11 cellular contexts compared by ENCODE assay signal in genomic region chr22:32661296-32661695, GRCh38.
A peak's percentile ranks its signal among the peaks of the same experiment; 100 is the strongest.
DNase-seq lines count a peak whose midpoint lies in the region; ATAC-seq and TF ChIP-seq lines count a peak whose summit lies in the region.
"Had no signal": no experiment of that assay in that cellular context is flagged by ENCODE, and none has a peak within 500 bp of the region (broad histone marks: within the 10 kb centered on the region; RNA-seq: fewer than 3 reads in every experiment).

No MANE protein-coding gene starts in this region.

- peak overlapping the region; percentile 94 for H2BK5ac ChIP-seq in IMR-90 (ENCODE audit: low read depth, low read length, poor library complexity, severe bottlenecking)

- H3K4ac ChIP-seq in IMR-90 (ENCODE audit: low read depth, low read length): peak overlapping the region; percentile 97

- intact Hi-C loops in IMR-90 (cut with micrococcal nuclease): loop anchor here (2.0 kb wide), 2 partner anchors 32 to 128 kb away; no protein-coding TSS in a partner anchor
- intact Hi-C loops in upper lobe of right lung (cut with DNase I): loop anchor here (10.0 kb wide), 1 partner anchor 134 kb away; no protein-coding TSS in a partner anchor

- no peaks in the 10 kb centered on the region for H3K36me3 Mint-ChIP-seq in activated T-helper 17 cell treated with anti-CD3 and anti-CD28 coated beads, Interleukin-2, amount 50 U/mL, for 72 hours (ENCODE audit: low read depth)

- no peak overlapping the region for H3K27ac Mint-ChIP-seq in activated T-helper 17 cell treated with anti-CD3 and anti-CD28 coated beads, Interleukin-2, amount 50 U/mL, for 72 hours

- in situ Hi-C loops in IMR-90 (cut with MboI; ENCODE audit: low sequenced_read_pairs): no loop called here

- peak overlapping the region; percentile 88 for H4K5ac ChIP-seq in IMR-90 (ENCODE audit: low read depth, low read length)

- H3K4me3 ChIP-seq in IMR-90 (ENCODE audit: insufficient read depth, low read depth, low read length): no peak overlapping the region
- no peak overlapping the region for H3K4me3 ChIP-seq in upper lobe of right lung
- H3K4me3 ChIP-seq: SJCRH30 had no signal

- peak overlapping the region; percentile 91 for H3K18ac ChIP-seq in IMR-90 (ENCODE audit: low read depth, low read length)

- TF ChIP-seq RAD21 in IMR-90 (IDR thresholded peaks at IDR 0.05; ENCODE audit: low read length): 0 out of 2 replicates have a peak, but pooled peaks have one; percentile 6

- peak overlapping the region; percentile 85 to 94 for H4K8ac ChIP-seq in IMR-90 (ENCODE audit: low read depth in 2 of 2, low read length in 2 of 2)

- H3K56ac ChIP-seq in IMR-90 (ENCODE audit: extremely low read depth, insufficient read depth, low read length): peak overlapping the region; percentile 68

- H3K4me1 ChIP-seq in IMR-90 (ENCODE audit: control insufficient read depth, insufficient read depth, low read length): peaks cover 22% of the 10 kb centered on the region
- peaks cover 7% of the 10 kb centered on the region for H3K4me1 ChIP-seq in upper lobe of right lung
- H3K4me1 ChIP-seq: SJCRH30 had no signal

- POLR2A ChIA-PET in IMR-90 (lab: Charles Lee; ENCODE audit: unreplicated experiment): interaction anchor here (0.6 to 1.0 kb wide), 2 partner anchors 135 to 140 kb away, joined by 3 read pairs; partner anchors contain the start of gene TIMP3

- H4K91ac ChIP-seq in IMR-90 (ENCODE audit: insufficient read depth, low read depth, low read length): peak overlapping the region; percentile 91

- H3K4me1 Mint-ChIP-seq in activated T-helper 17 cell treated with anti-CD3 and anti-CD28 coated beads, Interleukin-2, amount 50 U/mL, for 72 hours: no peaks in the 10 kb centered on the region

- DNase-seq in IMR-90 (peak; percentile 94), epidermal melanocyte (ENCODE audit: insufficient read length, low spot score) (peak; percentile 76), medulla oblongata (ENCODE audit: extremely low spot score) (peak; percentile 20), upper lobe of right lung (no peak)
- no peak for DNase-seq in effector CD4-positive, alpha-beta T cell
- DNase-seq: NCI-H1930; stimulated activated CD4-positive, alpha-beta T cell treated with anti-CD3 and anti-CD28 coated beads, Interleukin-2, amount 100 ng/mL, for 24 hours had no signal

- TF ChIP-seq POLR2A in IMR-90 (IDR thresholded peaks at IDR 0.05; ENCODE audit: low read depth, low read length): no peak

- no peaks in the 10 kb centered on the region for H3K27me3 ChIP-seq in IMR-90 (ENCODE audit: control insufficient read depth, insufficient read depth, low read length)
- no peaks in the 10 kb centered on the region for H3K27me3 ChIP-seq in upper lobe of right lung
- H3K27me3 ChIP-seq: SJCRH30 had no signal

- H3K36me3 ChIP-seq in IMR-90 (ENCODE audit: control insufficient read depth, insufficient read depth, low read length): no peaks in the 10 kb centered on the region
- H3K36me3 ChIP-seq in upper lobe of right lung: no peaks in the 10 kb centered on the region
- H3K36me3 ChIP-seq: SJCRH30 had no signal

- peak overlapping the region; percentile 98 for H2BK20ac ChIP-seq in IMR-90 (ENCODE audit: low read depth, low read length)

- peak overlapping the region; percentile 31; the same call in 1 of the 2 replicates for H3K9ac ChIP-seq in IMR-90 (ENCODE audit: low read depth, low read length)

- no TSS peak for BruUV-seq in IMR-90 (replicated peaks; lab: Mats Ljungman, UMichigan)

- dilution Hi-C loops in IMR-90 (cut with HindIII; ENCODE audit: low sequenced_read_pairs, unreplicated experiment): no loop called here

- peak overlapping the region; percentile 75 for H2AK9ac ChIP-seq in IMR-90 (replicated peaks; ENCODE audit: low read depth, low read length, poor library complexity)

- peak overlapping the region; percentile 73; the same call in 1 of the 2 replicates for H3K23ac ChIP-seq in IMR-90 (ENCODE audit: low read depth, low read length)

- 0% methylated on average over 4 of the region's 8 CpGs; no CpG with 5 or more reads in 1 of the 2 experiments for WGBS in IMR-90 (ENCODE audit: extremely low coverage in 2 of 2, insufficient read length in 1 of 2), 2 experiments

- H3K4me2 ChIP-seq in IMR-90 (ENCODE audit: low read depth, low read length): peak overlapping the region; percentile 4

- peak overlapping the region; percentile 75 for H2AFZ ChIP-seq in IMR-90 (replicated peaks; ENCODE audit: low read length, poor library complexity)

- peaks cover 14% of the 10 kb centered on the region for H3K27me3 Mint-ChIP-seq in activated T-helper 17 cell treated with anti-CD3 and anti-CD28 coated beads, Interleukin-2, amount 50 U/mL, for 72 hours

- peaks cover 0 to 3% of the 10 kb centered on the region in 2 experiments; a peak in 2 of 4 replicates for H3K79me1 ChIP-seq in IMR-90 (ENCODE audit: low read depth in 1 of 2, low read length in 2 of 2)

- no peak for TF ChIP-seq CTCF in IMR-90 (conservative IDR thresholded peaks at IDR 0.05; ENCODE audit: low read depth, low read length)
- no peak for TF ChIP-seq CTCF in upper lobe of right lung (IDR thresholded peaks at IDR 0.05)

- H2BK15ac ChIP-seq in IMR-90 (ENCODE audit: low read depth, low read length): peak overlapping the region; percentile 99

- H2BK120ac ChIP-seq in IMR-90 (ENCODE audit: low read depth, low read length): peak overlapping the region; percentile 98

- H3K9me3 ChIP-seq in IMR-90 (ENCODE audit: control insufficient read depth, insufficient read depth, low read length): no peaks in the 10 kb centered on the region
- no peaks in the 10 kb centered on the region for H3K9me3 ChIP-seq in upper lobe of right lung
- H3K9me3 ChIP-seq: SJCRH30 had no signal

- H4K20me1 ChIP-seq in IMR-90 (ENCODE audit: insufficient read depth, low read length): no peaks in the 10 kb centered on the region

- CTCF ChIA-PET in IMR-90 (lab: Yijun Ruan, JAX): interaction anchor here (0.9 to 4.6 kb wide), 4 partner anchors 32 to 139 kb away, joined by 3 to 54 read pairs (median 8); no protein-coding TSS in a partner anchor

- peak overlapping the region; percentile 99 for H2AK5ac ChIP-seq in IMR-90 (ENCODE audit: low read depth, low read length)

- H3K9me1 ChIP-seq in IMR-90 (ENCODE audit: insufficient read depth, low read length): peaks cover 26% of the 10 kb centered on the region

- H3K4me3 Mint-ChIP-seq in activated T-helper 17 cell treated with anti-CD3 and anti-CD28 coated beads, Interleukin-2, amount 50 U/mL, for 72 hours: no peak overlapping the region

- ATAC-seq in IMR-90 (ENCODE audit: low read depth) (peak; percentile 84), upper lobe of right lung (no peak), GM18861 (IDR thresholded peaks at IDR 0.05; ENCODE audit: unreplicated experiment) (no peak)
- ATAC-seq in activated T-helper 17 cell treated with anti-CD3 and anti-CD28 coated beads, Interleukin-2, amount 50 U/mL, for 72 hours (replicated peaks): no peak
- ATAC-seq: left lobe of liver had no signal

- H3K14ac ChIP-seq in IMR-90 (replicated peaks; ENCODE audit: low read depth, low read length): peak overlapping the region; percentile 93

- H3K27ac ChIP-seq in IMR-90 (ENCODE audit: insufficient read depth, low read length): peak overlapping the region; percentile 97
- H3K27ac ChIP-seq in upper lobe of right lung: peak overlapping the region; percentile 43
- H3K27ac ChIP-seq: SJCRH30 had no signal

- no peaks in the 10 kb centered on the region for H3K9me3 Mint-ChIP-seq in activated T-helper 17 cell treated with anti-CD3 and anti-CD28 coated beads, Interleukin-2, amount 50 U/mL, for 72 hours

TF ChIP-seq in IMR-90, 13 proteins besides CTCF, POLR2A, EP300 and RAD21:
- TF ChIP-seq RCOR1 (IDR thresholded peaks at IDR 0.05; ENCODE audit: insufficient replicate concordance, low read length): no peak
- peak; percentile 99 for TF ChIP-seq CEBPB (IDR thresholded peaks at IDR 0.05; ENCODE audit: low read depth, low read length)
- TF ChIP-seq MAFK (IDR thresholded peaks at IDR 0.05; ENCODE audit: low read depth, low read length): no peak
- no peak for TF ChIP-seq USF2 (IDR thresholded peaks at IDR 0.05; ENCODE audit: low read depth, low read length)
- no peak for TF ChIP-seq BHLHE40 (IDR thresholded peaks at IDR 0.05; ENCODE audit: low read depth, low read length)
- TF ChIP-seq ELK1 (IDR thresholded peaks at IDR 0.05; ENCODE audit: borderline replicate concordance, low read depth, low read length): no peak
- no peak for TF ChIP-seq MXI1 (IDR thresholded peaks at IDR 0.05; ENCODE audit: borderline replicate concordance, low read depth, low read length)
- no peak for TF ChIP-seq NFE2L2 (IDR thresholded peaks at IDR 0.05; ENCODE audit: low read depth, low read length)
- TF ChIP-seq RFX5 (IDR thresholded peaks at IDR 0.05; ENCODE audit: low read depth, low read length): no peak
- no peak for TF ChIP-seq CHD1 (IDR thresholded peaks at IDR 0.05; ENCODE audit: low read depth, low read length)
- peak; percentile 85 for TF ChIP-seq FOS (IDR thresholded peaks at IDR 0.05; ENCODE audit: low read depth, low read length)
- peak; percentile 29; the same call in 1 of the 2 replicates for TF ChIP-seq MAZ (IDR thresholded peaks at IDR 0.05; ENCODE audit: borderline replicate concordance, low read depth, low read length)
- TF ChIP-seq SMC3 (IDR thresholded peaks at IDR 0.05; ENCODE audit: low read depth, low read length): 0 out of 2 replicates have a peak, but pooled peaks have one; percentile 19

Comparison
In these comparisons a context has a peak if more than half of its experiments do, and no peak if none do; other contexts are left out.
1. DNase-seq: peak in IMR-90 (single experiment), epidermal melanocyte (single experiment) and medulla oblongata (single experiment); none in upper lobe of right lung (single experiment) and effector CD4-positive, alpha-beta T cell (single experiment).